9 cellular contexts compared by ENCODE assay signal in genomic region chr22:40414838-40415505, GRCh38. TPM values are rescaled to one million over a fixed set of nuclear protein-coding genes. Genes with fewer than 3 reads are reported as not detected.
DNase-seq lines count a peak whose midpoint lies in the region; ATAC-seq lines count a peak whose summit lies in the region.
"Had no signal": no experiment of that assay in that cellular context is flagged by ENCODE, and none has a peak within 500 bp of the region (broad histone marks: within the 10 kb centered on the region; RNA-seq: fewer than 3 reads in every experiment).

No MANE protein-coding gene starts in this region.

- peak overlapping the region; percentile 90 for H3K27ac Mint-ChIP-seq in activated T-cell treated with anti-CD3 and anti-CD28 coated beads, Interleukin-2, amount 50 U/mL, for 24 hours
- H3K27ac Mint-ChIP-seq in dendritic cell treated with granulocyte-macrophage colony-stimulating factor and Interleukin-4, amounts not matched to agents 40 ng/mL and 50 ng/mL, for 4 days = peak overlapping the region; percentile 78
- H3K27ac Mint-ChIP-seq in stimulated activated memory B cell treated with anti-CD40 and anti-IgM and Interleukin-4, amounts not matched to agents 10 μg/mL and 1 μg/mL and 100 μg/mL, for 72 hours = peak overlapping the region; percentile 80

- H3K4me1 Mint-ChIP-seq in activated T-cell treated with anti-CD3 and anti-CD28 coated beads, Interleukin-2, amount 50 U/mL, for 24 hours (ENCODE audit: low read depth) = peaks cover 28% of the 10 kb centered on the region
- peaks cover 68% of the 10 kb centered on the region for H3K4me1 Mint-ChIP-seq in dendritic cell treated with granulocyte-macrophage colony-stimulating factor and Interleukin-4, amounts not matched to agents 40 ng/mL and 50 ng/mL, for 4 days (ENCODE audit: low read depth)
- peaks cover 42% of the 10 kb centered on the region for H3K4me1 Mint-ChIP-seq in stimulated activated memory B cell treated with anti-CD40 and anti-IgM and Interleukin-4, amounts not matched to agents 10 μg/mL and 1 μg/mL and 100 μg/mL, for 72 hours

- H3K4me3 Mint-ChIP-seq in activated T-cell treated with anti-CD3 and anti-CD28 coated beads, Interleukin-2, amount 50 U/mL, for 24 hours = no peak overlapping the region
- H3K4me3 Mint-ChIP-seq in dendritic cell treated with granulocyte-macrophage colony-stimulating factor and Interleukin-4, amounts not matched to agents 40 ng/mL and 50 ng/mL, for 4 days = peak overlapping the region; percentile 1
- H3K4me3 Mint-ChIP-seq in stimulated activated memory B cell treated with anti-CD40 and anti-IgM and Interleukin-4, amounts not matched to agents 10 μg/mL and 1 μg/mL and 100 μg/mL, for 72 hours = peak overlapping the region; percentile 60

- peak; percentile 72 for ATAC-seq in stimulated activated memory B cell treated with anti-CD40 and anti-IgM and Interleukin-4, amounts not matched to agents 10 μg/mL and 1 μg/mL and 100 μg/mL, for 72 hours

- in situ Hi-C loops in G401 (cut with HindIII; ENCODE audit: low sequenced_read_pairs) = no loop called here

- no peaks in the 10 kb centered on the region for H3K9me3 Mint-ChIP-seq in activated T-cell treated with anti-CD3 and anti-CD28 coated beads, Interleukin-2, amount 50 U/mL, for 24 hours
- no peaks in the 10 kb centered on the region for H3K9me3 Mint-ChIP-seq in dendritic cell treated with granulocyte-macrophage colony-stimulating factor and Interleukin-4, amounts not matched to agents 40 ng/mL and 50 ng/mL, for 4 days
- peaks cover 2% of the 10 kb centered on the region for H3K9me3 Mint-ChIP-seq in stimulated activated memory B cell treated with anti-CD40 and anti-IgM and Interleukin-4, amounts not matched to agents 10 μg/mL and 1 μg/mL and 100 μg/mL, for 72 hours

- no peak for DNase-seq in activated T-cell treated with anti-CD3 and anti-CD28 coated beads, Interleukin-2, amount 50 U/mL, for 24 hours
- DNase-seq in activated T-cell treated with anti-CD3 and anti-CD28 coated beads, Interleukin-2, amount 50 U/mL, for 48 hours = no peak
- DNase-seq in NCI-H526 (lab: John Stamatoyannopoulos, UW) = peak; percentile 13 to 43
- no peak for DNase-seq in posterior vena cava (ENCODE audit: low spot score)
- no peak for DNase-seq in G401 (ENCODE audit: low spot score)
- no peak for DNase-seq in NCI-H345 treated with DMSO at 0.1 percent for 48 hours (lab: John Stamatoyannopoulos, UW; ENCODE audit: unreplicated experiment)
- DNase-seq: activated CD4-positive, CD25-positive, alpha-beta regulatory T cell treated with anti-CD3 and anti-CD28 coated beads, Interleukin-2, amount 50 U/mL, for 72 hours had no signal

- intact Hi-C loops in dendritic cell treated with granulocyte-macrophage colony-stimulating factor and Interleukin-4, amounts not matched to agents 40 ng/mL and 50 ng/mL, for 4 days (cut with micrococcal nuclease) = no loop called here
- intact Hi-C loops in posterior vena cava (cut with DNase I) = no loop called here

- peaks cover 80% of the 10 kb centered on the region for H3K36me3 Mint-ChIP-seq in activated T-cell treated with anti-CD3 and anti-CD28 coated beads, Interleukin-2, amount 50 U/mL, for 24 hours (ENCODE audit: low read depth)
- peaks cover 96% of the 10 kb centered on the region for H3K36me3 Mint-ChIP-seq in dendritic cell treated with granulocyte-macrophage colony-stimulating factor and Interleukin-4, amounts not matched to agents 40 ng/mL and 50 ng/mL, for 4 days (ENCODE audit: low read depth)
- peaks cover 42% of the 10 kb centered on the region for H3K36me3 Mint-ChIP-seq in stimulated activated memory B cell treated with anti-CD40 and anti-IgM and Interleukin-4, amounts not matched to agents 10 μg/mL and 1 μg/mL and 100 μg/mL, for 72 hours

- no peaks in the 10 kb centered on the region for H3K27me3 Mint-ChIP-seq in activated T-cell treated with anti-CD3 and anti-CD28 coated beads, Interleukin-2, amount 50 U/mL, for 24 hours
- no peaks in the 10 kb centered on the region for H3K27me3 Mint-ChIP-seq in dendritic cell treated with granulocyte-macrophage colony-stimulating factor and Interleukin-4, amounts not matched to agents 40 ng/mL and 50 ng/mL, for 4 days
- no peaks in the 10 kb centered on the region for H3K27me3 Mint-ChIP-seq in stimulated activated memory B cell treated with anti-CD40 and anti-IgM and Interleukin-4, amounts not matched to agents 10 μg/mL and 1 μg/mL and 100 μg/mL, for 72 hours

RNA-seq across cellular contexts. Expression of gene SGSM3, which starts 44.6 kb away (rescaled TPM):
- 10 to 100 TPM; 33.2 to 40.3 TPM for total RNA-seq in posterior vena cava
- total RNA-seq in G401 (2014; rRNA removed; shearing (Covaris generic)) = 97.5 and 110 TPM in 2 replicates

Comparison
In these comparisons a context has a peak if more than half of its experiments do, and no peak if none do; other contexts are left out.
1. DNase-seq: peak in NCI-H526 (2 of 2); none in activated T-cell treated with anti-CD3 and anti-CD28 coated beads, Interleukin-2, amount 50 U/mL, for 24 hours (single experiment), activated T-cell treated with anti-CD3 and anti-CD28 coated beads, Interleukin-2, amount 50 U/mL, for 48 hours (0 of 2), posterior vena cava (single experiment), G401 (single experiment) and NCI-H345 treated with DMSO at 0.1 percent for 48 hours (single experiment).
2. Peak in every context shown above with its lines, with median percentiles within 50 percentile points of each other: H3K27ac Mint-ChIP-seq.